ENCODE assay signal across 2 cellular contexts in the genomic region with DNA sequence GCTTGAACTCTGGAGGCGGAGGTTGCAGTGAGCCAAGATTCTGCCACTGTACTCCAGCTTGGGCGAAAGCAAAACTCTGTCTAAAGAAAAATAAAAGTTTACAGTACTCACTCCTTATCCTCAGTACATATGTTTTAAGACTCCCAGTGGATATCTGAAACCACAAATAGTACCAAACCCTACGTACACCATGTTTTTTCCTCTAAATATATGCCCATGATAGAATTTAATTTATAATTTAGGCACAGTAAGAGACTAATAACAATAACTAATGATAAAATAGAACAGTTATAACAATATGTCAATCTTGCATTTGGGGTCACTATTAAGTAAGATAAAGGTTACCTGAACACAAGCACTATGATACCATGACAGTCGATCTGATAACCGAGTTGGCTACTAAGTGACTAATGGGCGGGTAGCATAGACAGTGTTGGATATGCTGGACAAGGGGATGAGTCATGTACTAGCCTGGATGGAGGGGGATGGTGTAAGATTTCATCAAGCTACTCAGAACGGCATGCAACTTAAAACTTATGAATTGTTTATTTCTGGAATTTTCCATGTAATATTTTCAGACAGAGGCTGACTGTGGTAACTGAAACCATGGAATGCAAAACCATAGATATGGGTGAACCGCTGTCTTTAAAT.
TF ChIP-seq lines count a peak whose summit lies in the region.

No MANE protein-coding gene starts in this region.

TF ChIP-seq in endothelial cell of umbilical vein, 7 proteins besides CTCF, POLR2A, EP300 and RAD21 (continued from another document):
- TF ChIP-seq EZH2 (IDR thresholded peaks at IDR 0.05; ENCODE audit: borderline replicate concordance, low read depth, low read length, severe bottlenecking) (no peak), POLR2AphosphoS5 (IDR thresholded peaks at IDR 0.05; ENCODE audit: insufficient read depth, low read depth, low read length) (peak; percentile 38), JUN (IDR thresholded peaks at IDR 0.05; ENCODE audit: borderline replicate concordance, insufficient read depth, insufficient read length, low read depth) (peak; percentile 44)
- TF ChIP-seq, protein P1, sequence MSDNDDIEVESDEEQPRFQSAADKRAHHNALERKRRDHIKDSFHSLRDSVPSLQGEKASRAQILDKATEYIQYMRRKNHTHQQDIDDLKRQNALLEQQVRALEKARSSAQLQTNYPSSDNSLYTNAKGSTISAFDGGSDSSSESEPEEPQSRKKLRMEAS (IDR thresholded peaks at IDR 0.05; ENCODE audit: insufficient read depth, insufficient read length): no peak
TF ChIP-seq in endothelial cell of umbilical vein: peak in this region for 4.

TF ChIP-seq in HEK293T, 16 proteins besides CTCF, POLR2A, EP300 and RAD21 (continued from another document):
- no peak for TF ChIP-seq CTBP1 (IDR thresholded peaks at IDR 0.05; ENCODE audit: borderline replicate concordance)
- TF ChIP-seq SP1 (IDR thresholded peaks at IDR 0.05): no peak
- no peak for TF ChIP-seq SUZ12 (IDR thresholded peaks at IDR 0.05)
- no peak for TF ChIP-seq HDGF (IDR thresholded peaks at IDR 0.05; ENCODE audit: borderline replicate concordance)
- no peak for TF ChIP-seq FOXM1 (IDR thresholded peaks at IDR 0.05; ENCODE audit: borderline replicate concordance)
- TF ChIP-seq FOXK2 (IDR thresholded peaks at IDR 0.05): no peak
- no peak for TF ChIP-seq LEF1 (IDR thresholded peaks at IDR 0.05; ENCODE audit: borderline replicate concordance)
